In the genomic region with DNA sequence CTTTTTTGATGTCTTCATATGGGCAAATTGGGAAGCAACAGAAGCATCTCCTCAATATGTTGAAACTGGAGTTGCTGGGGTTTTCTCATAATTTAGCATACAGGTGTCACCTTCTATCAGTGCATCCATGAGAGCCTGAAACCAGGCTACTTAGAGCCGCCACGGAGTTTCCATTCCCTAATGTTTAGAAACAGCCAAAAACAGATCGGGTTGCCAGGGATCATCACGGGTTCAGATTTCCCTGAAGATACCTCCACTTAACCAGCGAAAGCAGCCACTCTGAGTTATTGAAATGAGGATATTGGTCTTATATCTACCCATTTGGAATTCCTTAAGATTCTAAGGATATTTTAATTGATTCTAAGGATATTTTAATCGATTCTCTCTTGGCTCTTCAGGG, we compare ENCODE assay signal across 22 cellular contexts. TPM values are rescaled to one million over a fixed set of nuclear protein-coding genes. Genes with fewer than 3 reads are reported as not detected.
"Had no signal": no experiment of that assay in that cellular context is flagged by ENCODE, and none has a peak within 500 bp of the region (broad histone marks: within the 10 kb centered on the region; RNA-seq: fewer than 3 reads in every experiment).

No MANE protein-coding gene starts in this region.

- H3K4me1 Mint-ChIP-seq: neural crest cell had no signal

- H3K36me3 Mint-ChIP-seq: activated naive CD4-positive, alpha-beta T cell treated with anti-CD3 and anti-CD28 coated beads, Interleukin-2, amount 50 U/mL, for 72 hours had no signal

- H3K4me3 Mint-ChIP-seq: activated T-cell treated with anti-CD3 and anti-CD28 coated beads, Interleukin-2, amount 50 U/mL, for 72 hours; neural crest cell had no signal

- H3K9me3 Mint-ChIP-seq: activated naive CD4-positive, alpha-beta T cell treated with anti-CD3 and anti-CD28 coated beads, Interleukin-2, amount 50 U/mL, for 72 hours; activated T-cell treated with anti-CD3 and anti-CD28 coated beads, Interleukin-2, amount 50 U/mL, for 72 hours; neural crest cell had no signal

- H3K27ac Mint-ChIP-seq: activated naive CD4-positive, alpha-beta T cell treated with anti-CD3 and anti-CD28 coated beads, Interleukin-2, amount 50 U/mL, for 72 hours; activated T-cell treated with anti-CD3 and anti-CD28 coated beads, Interleukin-2, amount 50 U/mL, for 72 hours had no signal

- DNase-seq: activated CD4-positive, alpha-beta T cell treated with anti-CD3 and anti-CD28 coated beads, Interleukin-2, amount 50 U/mL, for 4 hours; activated gamma-delta T cell; activated T-cell treated with anti-CD3 and anti-CD28 coated beads, Interleukin-2, amount 50 U/mL, for 72 hours; cerebellar nuclear complex; effector CD4-positive, alpha-beta T cell; gastrocnemius medialis; head of caudate nucleus; left ventricle myocardium superior; stimulated activated CD4-positive, alpha-beta T cell treated with anti-CD3 and anti-CD28 coated beads, Interleukin-12 subunit alpha, Interleukin-12 subunit beta, amount 100 ng/mL, for 4 hours; stimulated activated CD4-positive, alpha-beta T cell treated with anti-CD3 and anti-CD28 coated beads, Interleukin-1b, Interleukin-23, amount 100 ng/mL, for 48 hours; stimulated activated CD8-positive, alpha-beta memory T cell treated with anti-CD3 and anti-CD28 coated beads, Interleukin-4, amount 100 ng/mL, for 48 hours; stimulated activated naive CD4-positive, alpha-beta T cell treated with Interleukin-2 at 50 U/mL for 16 hours; thyroid gland; WERI-Rb-1 had no signal

RNA-seq across cellular contexts. Expression of gene TERB2, which starts 14.5 kb away (rescaled TPM):
- total RNA-seq: activated CD8-positive, alpha-beta memory T cell treated with anti-CD3 and anti-CD28 coated beads for 36 hours; activated naive CD4-positive, alpha-beta T cell treated with anti-CD3 and anti-CD28 coated beads, Interleukin-2, amount 50 U/mL, for 72 hours; activated T-cell treated with anti-CD3 and anti-CD28 coated beads, Interleukin-2, amount 50 U/mL, for 72 hours; bronchial epithelial cell; gastrocnemius medialis; left ventricle myocardium superior; mononuclear cell; neural crest cell; omental fat pad; posterior vena cava; subcutaneous adipose tissue; thyroid gland had no signal
